Comparison of ENCODE assay signal across 8 cellular contexts in genomic region chr21:37266515-37267221, GRCh38. TPM values are rescaled to one million over a fixed set of nuclear protein-coding genes. Genes with fewer than 3 reads are reported as not detected.
DNase-seq lines count a peak whose midpoint lies in the region; ATAC-seq and TF ChIP-seq lines count a peak whose summit lies in the region.

No MANE protein-coding gene starts in this region.

- no peaks in the 10 kb centered on the region for H3K9me3 ChIP-seq in SK-N-MC (ENCODE audit: low read depth, low read length)

- H3K27ac ChIP-seq in HL-60 (replicated peaks) (peak overlapping the region; percentile 57), SK-N-MC (no peak overlapping the region; the same call in 1 of the 2 replicates), epithelial cell of prostate (peak overlapping the region; percentile 98)

- peaks cover 25 to 44% (median 38%) of the 10 kb centered on the region in 3 donors for H3K4me1 Mint-ChIP-seq in naive B cell

- H3K9ac ChIP-seq in SK-N-MC (ENCODE audit: insufficient read length), result peak overlapping the region; percentile 99

- H3K36me3 ChIP-seq in SK-N-MC (ENCODE audit: insufficient read depth, low read length), result no peaks in the 10 kb centered on the region

- H3K9me3 Mint-ChIP-seq in naive B cell, result no peaks in the 10 kb centered on the region

- DNase-seq in NCI-H1417 (lab: John Stamatoyannopoulos, UW), result peak; percentile 84 to 96 (median 95)
- DNase-seq in NCI-H1417 treated with DMSO at 0.1 percent for 48 hours (lab: John Stamatoyannopoulos, UW), result no peak
- DNase-seq in HL-60 (ENCODE audit: low read depth in 1 of 2, low spot score in 1 of 2), result peak in 1 of 2 experiments; percentile 38
- no peak for DNase-seq in SK-N-MC (ENCODE audit: low read depth, low spot score)
- no peak for DNase-seq in epithelial cell of prostate (ENCODE audit: low read depth, low spot score)
- peak; percentile 86 for DNase-seq in naive B cell
- no peak for DNase-seq in LoVo (ENCODE audit: low spot score)

- TF ChIP-seq CTCF in HL-60 (IDR thresholded peaks at IDR 0.05; ENCODE audit: insufficient read depth, low read length), result no peak

- ATAC-seq in GM19467 (IDR thresholded peaks at IDR 0.05; ENCODE audit: unreplicated experiment) (peak; percentile 8), naive B cell (ENCODE audit: low read depth in 2 of 2) (peak; percentile 43 to 51)

- H3K4me3 ChIP-seq in HL-60 (replicated peaks; ENCODE audit: insufficient read depth, low read length) (peak overlapping the region; percentile 87), SK-N-MC (peak overlapping the region; percentile 91)

- H3K4me3 Mint-ChIP-seq in naive B cell, result peak overlapping the region; percentile 90 to 98 (median 96)

- H3K27ac Mint-ChIP-seq in naive B cell, result peak overlapping the region; percentile 97 to 100 (median 98)

- H3K27me3 ChIP-seq in HL-60 (ENCODE audit: insufficient read depth, poor library complexity, severe bottlenecking), result no peaks in the 10 kb centered on the region

- no peaks in the 10 kb centered on the region for H3K36me3 Mint-ChIP-seq in naive B cell

- H3K27me3 Mint-ChIP-seq in naive B cell, result no peaks in the 10 kb centered on the region

RNA-seq across cellular contexts. Expression of gene VPS26C, which starts 0.5 kb away (rescaled TPM):
- polyA plus RNA-seq in naive B cell (ENCODE audit: low read depth in 6 of 6), result 10 to 100 TPM; 46.1 to 64.6 (median 61.0) TPM

Comparison
In these comparisons a context has a peak if more than half of its experiments do, and no peak if none do; other contexts are left out.
1. DNase-seq: peak in NCI-H1417 (3 of 3) and naive B cell (single experiment); none in NCI-H1417 treated with DMSO at 0.1 percent for 48 hours (single experiment), SK-N-MC (single experiment), epithelial cell of prostate (single experiment) and LoVo (single experiment).